Comparison of ENCODE assay signal across 8 cellular contexts in genomic region chr5:178730940-178731265, GRCh38. TPM values are rescaled to one million over a fixed set of nuclear protein-coding genes. Genes with fewer than 3 reads are reported as not detected.
A peak's percentile ranks its signal among the peaks of the same experiment; 100 is the strongest.
DNase-seq lines count a peak whose midpoint lies in the region; ATAC-seq and TF ChIP-seq lines count a peak whose summit lies in the region.

No MANE protein-coding gene starts in this region.

- WGBS in mesenchymal stem cell = 30% methylated on average over 8 of the region's 10 CpGs

- H3K4me1 ChIP-seq in left ventricle myocardium inferior (peaks cover 13% of the 10 kb centered on the region), mesenchymal stem cell (ENCODE audit: control insufficient read depth, insufficient read depth, low read depth, low read length) (peaks cover 2% of the 10 kb centered on the region)

- H2AK5ac ChIP-seq in mesenchymal stem cell (ENCODE audit: low read length, severe bottlenecking) = no peak overlapping the region

- TF ChIP-seq CTCF in left ventricle myocardium inferior (IDR thresholded peaks at IDR 0.05; ENCODE audit: borderline replicate concordance) (no peak), type B pancreatic cell (conservative IDR thresholded peaks at IDR 0.05) (peak; percentile 24)

- no peak overlapping the region for H3K4ac ChIP-seq in mesenchymal stem cell (ENCODE audit: low read depth in 1 of 2, low read length in 2 of 2)

- H3K9me3 ChIP-seq in left ventricle myocardium inferior (replicated peaks) (peaks cover 20% of the 10 kb centered on the region), mesenchymal stem cell (ENCODE audit: control insufficient read depth, low read length) (peaks cover 30% of the 10 kb centered on the region)

- peaks cover 27% of the 10 kb centered on the region for H3K36me3 ChIP-seq in left ventricle myocardium inferior
- peaks cover 15 to 24% of the 10 kb centered on the region in 2 experiments for H3K36me3 ChIP-seq in mesenchymal stem cell (ENCODE audit: control insufficient read depth in 1 of 2, insufficient read depth in 2 of 2, low read depth in 1 of 2, low read length in 2 of 2)

- H2AFZ ChIP-seq in mesenchymal stem cell (ENCODE audit: low read depth, low read length) = peak overlapping the region; percentile 77

- no peak overlapping the region for H4K91ac ChIP-seq in mesenchymal stem cell (ENCODE audit: low read length)

- H3K14ac ChIP-seq in mesenchymal stem cell (ENCODE audit: low read length in 2 of 2) = no peak overlapping the region

- H2BK12ac ChIP-seq in mesenchymal stem cell (ENCODE audit: low read length in 2 of 2) = no peak overlapping the region

- no peak overlapping the region for H2BK120ac ChIP-seq in mesenchymal stem cell (ENCODE audit: low read depth, low read length)

- H4K8ac ChIP-seq in mesenchymal stem cell (ENCODE audit: low read length) = peak overlapping the region; percentile 87

- peaks cover 6% of the 10 kb centered on the region for H3K79me1 ChIP-seq in mesenchymal stem cell (replicated peaks; ENCODE audit: low read length, poor library complexity, severe bottlenecking)

- H3K27ac Mint-ChIP-seq in activated naive CD8-positive, alpha-beta T cell treated with anti-CD3 and anti-CD28 coated beads for 36 hours = peak overlapping the region; percentile 48
- peak overlapping the region; percentile 53 for H3K27ac Mint-ChIP-seq in type B pancreatic cell

- no peaks in the 10 kb centered on the region for H3K27me3 Mint-ChIP-seq in activated naive CD8-positive, alpha-beta T cell treated with anti-CD3 and anti-CD28 coated beads for 36 hours
- peaks cover 3% of the 10 kb centered on the region for H3K27me3 Mint-ChIP-seq in type B pancreatic cell

- H3K9me3 Mint-ChIP-seq in activated naive CD8-positive, alpha-beta T cell treated with anti-CD3 and anti-CD28 coated beads for 36 hours = peaks cover 15% of the 10 kb centered on the region
- peaks cover 4% of the 10 kb centered on the region for H3K9me3 Mint-ChIP-seq in type B pancreatic cell

- H3K27me3 ChIP-seq in left ventricle myocardium inferior (ENCODE audit: low read depth) (no peaks in the 10 kb centered on the region), mesenchymal stem cell (ENCODE audit: control insufficient read depth in 1 of 2, insufficient read depth in 1 of 2, low read length in 2 of 2) (no peaks in the 10 kb centered on the region)

- ATAC-seq in Right ventricle myocardium superior (ENCODE audit: poor library complexity) (no peak), HG02678 (IDR thresholded peaks at IDR 0.05; ENCODE audit: unreplicated experiment) (no peak), GM19397 (IDR thresholded peaks at IDR 0.05; ENCODE audit: unreplicated experiment) (no peak)

- H3K4me3 Mint-ChIP-seq in activated naive CD8-positive, alpha-beta T cell treated with anti-CD3 and anti-CD28 coated beads for 36 hours = peak overlapping the region; percentile 55
- H3K4me3 Mint-ChIP-seq in type B pancreatic cell = peak overlapping the region; percentile 83

- H3K18ac ChIP-seq in mesenchymal stem cell (ENCODE audit: low read depth in 1 of 2, low read length in 2 of 2) = no peak overlapping the region

- intact Hi-C loops in left ventricle myocardium inferior (cut with micrococcal nuclease) = loop anchor here (5.0 to 10.0 kb wide), 2 partner anchors 124 to 331 kb away; partner anchors contain the start of genes ZNF354B and ZNF354C
- intact Hi-C loops in Right ventricle myocardium superior (cut with DNase I) = loop anchor here (2.0 kb wide), 1 partner anchor 128 kb away; the partner anchor contains the start of gene ZNF354B

- peaks cover 8% of the 10 kb centered on the region for H3K4me1 Mint-ChIP-seq in activated naive CD8-positive, alpha-beta T cell treated with anti-CD3 and anti-CD28 coated beads for 36 hours
- H3K4me1 Mint-ChIP-seq in type B pancreatic cell (ENCODE audit: unreplicated experiment) = peaks cover 5% of the 10 kb centered on the region

- no peak for DNase-seq in left ventricle myocardium inferior
- DNase-seq in Right ventricle myocardium superior = no peak
- DNase-seq in activated naive CD8-positive, alpha-beta T cell treated with anti-CD3 and anti-CD28 coated beads for 36 hours = no peak
- no peak for DNase-seq in mesenchymal stem cell
- DNase-seq in type B pancreatic cell (ENCODE audit: extremely low spot score, unreplicated experiment) = no peak
- no peak for DNase-seq in NCI-H345 (lab: John Stamatoyannopoulos, UW)

- H3K4me3 ChIP-seq in left ventricle myocardium inferior = peak overlapping the region; percentile 98
- H3K4me3 ChIP-seq in mesenchymal stem cell (ENCODE audit: insufficient read depth in 1 of 2, low read depth in 1 of 2, low read length in 2 of 2) = peak overlapping the region in 1 of 2 experiments; percentile 82

- no peak overlapping the region for H3K9ac ChIP-seq in mesenchymal stem cell (ENCODE audit: low read length)

- H2BK15ac ChIP-seq in mesenchymal stem cell (ENCODE audit: low read depth, poor library complexity, severe bottlenecking) = no peak overlapping the region

- H3K36me3 Mint-ChIP-seq in activated naive CD8-positive, alpha-beta T cell treated with anti-CD3 and anti-CD28 coated beads for 36 hours = peaks cover 6% of the 10 kb centered on the region
- peaks cover 22% of the 10 kb centered on the region for H3K36me3 Mint-ChIP-seq in type B pancreatic cell

- H3K4me2 ChIP-seq in mesenchymal stem cell (ENCODE audit: low read length, poor library complexity, severe bottlenecking) = peak overlapping the region; percentile 61

- H3K27ac ChIP-seq in left ventricle myocardium inferior (replicated peaks) = peak overlapping the region; percentile 91
- H3K27ac ChIP-seq in mesenchymal stem cell (ENCODE audit: low read length, poor library complexity, severe bottlenecking) = no peak overlapping the region

- no peak overlapping the region for H2BK5ac ChIP-seq in mesenchymal stem cell (ENCODE audit: low read depth, low read length, poor library complexity, severe bottlenecking)

- no peak overlapping the region for H3K23ac ChIP-seq in mesenchymal stem cell (ENCODE audit: low read length in 2 of 2)

RNA-seq across cellular contexts. Expression of gene ZNF354A, which starts 0.4 kb away (rescaled TPM):
- total RNA-seq in left ventricle myocardium inferior = 9.0 TPM
- total RNA-seq in Right ventricle myocardium superior = 7.7 TPM
- total RNA-seq in activated naive CD8-positive, alpha-beta T cell treated with anti-CD3 and anti-CD28 coated beads for 36 hours = 1 to 10 TPM; 6.4 to 6.5 TPM
- polyA plus RNA-seq in mesenchymal stem cell (2013, experiment 1 of 2) = 9.4 TPM
- polyA plus RNA-seq in mesenchymal stem cell (2013, experiment 2 of 2) = 9.4 TPM
- total RNA-seq in type B pancreatic cell (ENCODE audit: low replicate concordance) = 13.4 and 20.5 TPM in 2 replicates
